ENCODE assay signal across 8 cellular contexts in the genomic region with DNA sequence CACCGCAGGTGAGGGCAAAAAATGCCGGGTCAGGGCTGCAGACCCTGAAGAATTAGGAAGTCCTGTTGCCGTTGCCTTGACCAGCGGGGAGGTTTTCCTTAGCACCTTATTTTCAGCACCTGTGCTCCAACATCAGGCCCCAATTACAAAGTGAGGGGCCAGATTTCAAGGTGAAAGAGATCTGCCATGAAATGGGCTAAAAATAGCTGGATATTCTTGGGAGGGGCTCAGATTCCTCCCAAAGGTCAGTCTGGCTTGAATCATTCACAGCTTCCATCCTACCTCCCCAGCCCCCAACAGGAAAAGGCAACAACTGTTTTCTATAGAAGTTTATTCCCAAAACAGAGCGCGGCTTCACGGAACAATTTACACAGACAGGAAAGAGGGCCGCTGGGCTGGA. TPM values are rescaled to one million over a fixed set of nuclear protein-coding genes. Genes with fewer than 3 reads are reported as not detected.
DNase-seq lines count a peak whose midpoint lies in the region; ATAC-seq, FAIRE-seq and TF ChIP-seq lines count a peak whose summit lies in the region.

No MANE protein-coding gene starts in this region.

- WGBS in SK-N-SH (ENCODE audit: low lambda C conversion rate), result 63% methylated on average over 8 of the region's 8 CpGs
- 40 to 43% (median 42%) methylated on average over 8 of the region's 8 CpGs for WGBS in stomach, 5 donors

- H3K36me3 Mint-ChIP-seq in activated naive CD8-positive, alpha-beta T cell treated with anti-CD3 and anti-CD28 coated beads, Interleukin-2, amount 10 ng/mL, durations not matched to agents 7 days and 5 days, result peaks cover 7% of the 10 kb centered on the region

- peak overlapping the region; percentile 72 to 81; a peak in 3 of 4 replicates for H3K27ac ChIP-seq in SK-N-SH (ENCODE audit: low read depth in 2 of 2, low read length in 1 of 2)
- H3K27ac ChIP-seq in keratinocyte (ENCODE audit: control insufficient read depth, insufficient read depth, low read length), result no peak overlapping the region
- peak overlapping the region; percentile 67 to 91 (median 87) for H3K27ac ChIP-seq in stomach

- H3K4me3 ChIP-seq in SK-N-SH (ENCODE audit: low read depth in 2 of 2, low read length in 1 of 2) (peak overlapping the region; percentile 96 to 99), keratinocyte (ENCODE audit: control insufficient read depth in 2 of 3, extremely low read depth in 1 of 3, insufficient read depth in 2 of 3, low read depth in 1 of 3, low read length in 3 of 3) (peak overlapping the region; percentile 77 to 93 (median 80)), stomach (peak overlapping the region; percentile 79 to 98 (median 94))

- no peak for FAIRE-seq in keratinocyte (lab: Jason Lieb, UNC)

- H3K9me2 ChIP-seq in SK-N-SH, result no peaks in the 10 kb centered on the region

- peak overlapping the region; percentile 89 for H3K9ac ChIP-seq in SK-N-SH
- H3K9ac ChIP-seq in keratinocyte (ENCODE audit: control insufficient read depth, extremely low read depth, insufficient read depth, low read length), result peak overlapping the region; percentile 72

- peak overlapping the region; percentile 90 for H3K4me3 Mint-ChIP-seq in activated naive CD8-positive, alpha-beta T cell treated with anti-CD3 and anti-CD28 coated beads, Interleukin-2, amount 10 ng/mL, durations not matched to agents 7 days and 5 days

- peak overlapping the region; percentile 89 for H3K27ac Mint-ChIP-seq in activated naive CD8-positive, alpha-beta T cell treated with anti-CD3 and anti-CD28 coated beads, Interleukin-2, amount 10 ng/mL, durations not matched to agents 7 days and 5 days

- no peaks in the 10 kb centered on the region for H3K27me3 Mint-ChIP-seq in activated naive CD8-positive, alpha-beta T cell treated with anti-CD3 and anti-CD28 coated beads, Interleukin-2, amount 10 ng/mL, durations not matched to agents 7 days and 5 days

- H3F3A ChIP-seq in SK-N-SH (replicated peaks; ENCODE audit: insufficient read depth), result no peaks in the 10 kb centered on the region

- H3K9me3 ChIP-seq in SK-N-SH (no peaks in the 10 kb centered on the region), keratinocyte (ENCODE audit: control insufficient read depth, low read depth, low read length) (no peaks in the 10 kb centered on the region), stomach (no peaks in the 10 kb centered on the region)

- TF ChIP-seq RAD21 in SK-N-SH (IDR thresholded peaks at IDR 0.05; ENCODE audit: low read length), result no peak

- CTCF ChIA-PET in SK-N-SH (lab: Yijun Ruan, JAX) (interaction anchor here (0.6 to 6.9 kb wide), 26 partner anchors 9 to 311 kb away, joined by 3 to 40 read pairs (median 6); a partner anchor contains a TSS), GM10248 (lab: Yijun Ruan, JAX) (interaction anchor here (1.0 to 3.6 kb wide), 26 partner anchors 11 to 353 kb away, joined by 3 to 43 read pairs (median 5); a partner anchor contains a TSS)

- peaks cover 13% of the 10 kb centered on the region for H3K4me1 Mint-ChIP-seq in activated naive CD8-positive, alpha-beta T cell treated with anti-CD3 and anti-CD28 coated beads, Interleukin-2, amount 10 ng/mL, durations not matched to agents 7 days and 5 days

- H3K27me3 ChIP-seq in SK-N-SH (ENCODE audit: insufficient read depth) (no peaks in the 10 kb centered on the region), keratinocyte (ENCODE audit: control insufficient read depth, extremely low read depth, insufficient read depth, low read length) (no peaks in the 10 kb centered on the region), stomach (no peaks in the 10 kb centered on the region)

- TF ChIP-seq POLR2A in stomach (IDR thresholded peaks at IDR 0.05), result no peak

- TF ChIP-seq EP300 in SK-N-SH (IDR thresholded peaks at IDR 0.05; ENCODE audit: borderline replicate concordance in 1 of 2, low read depth in 1 of 2, low read length in 1 of 2) (no peak), stomach (IDR thresholded peaks at IDR 0.05) (no peak)

- intact Hi-C loops in stomach (cut with DNase I; ENCODE audit: low total_unique reads), result no loop called here

- H3K79me2 ChIP-seq in SK-N-SH (ENCODE audit: insufficient read depth) (peaks cover 27% of the 10 kb centered on the region), keratinocyte (ENCODE audit: control insufficient read depth, insufficient read depth, low read length) (peaks cover 13% of the 10 kb centered on the region)

- no peaks in the 10 kb centered on the region for H3K9me3 Mint-ChIP-seq in activated naive CD8-positive, alpha-beta T cell treated with anti-CD3 and anti-CD28 coated beads, Interleukin-2, amount 10 ng/mL, durations not matched to agents 7 days and 5 days

- POLR2A ChIA-PET in SK-N-SH (lab: Yijun Ruan, JAX), result interaction anchor here (0.8 to 2.0 kb wide), 4 partner anchors 9 to 77 kb away, joined by 3 to 15 read pairs (median 5); a partner anchor contains a TSS
- POLR2A ChIA-PET in activated naive CD8-positive, alpha-beta T cell treated with anti-CD3 and anti-CD28 coated beads, Interleukin-2, amount 10 ng/mL, durations not matched to agents 7 days and 5 days (lab: Charles Lee), result interaction anchor here (0.8 to 2.1 kb wide), 9 partner anchors 11 to 81 kb away, joined by 3 to 10 read pairs (median 3); a partner anchor contains a TSS
- POLR2A ChIA-PET in GM10248 (lab: Yijun Ruan, JAX), result interaction anchor here (0.9 to 1.0 kb wide), 3 partner anchors 9 to 26 kb away, joined by 3 to 4 read pairs (median 4); no protein-coding TSS in a partner anchor

- H4K20me1 ChIP-seq in SK-N-SH (ENCODE audit: insufficient read depth) (peaks cover 14% of the 10 kb centered on the region; the same call in 1 of the 2 replicates), keratinocyte (ENCODE audit: control insufficient read depth, extremely low read depth, insufficient read depth, low read length) (peaks cover 2% of the 10 kb centered on the region)

- H3K4me1 ChIP-seq in SK-N-SH (ENCODE audit: control insufficient read depth in 1 of 2, insufficient read depth in 2 of 2, low read depth in 1 of 2, low read length in 1 of 2) (peaks cover 16 to 23% of the 10 kb centered on the region in 2 experiments), keratinocyte (ENCODE audit: control insufficient read depth, extremely low read depth, insufficient read depth, low read length) (peaks cover 11% of the 10 kb centered on the region), stomach (peaks cover 22 to 35% (median 26%) of the 10 kb centered on the region in 4 donors)

- ATAC-seq in SK-N-SH treated with all-trans-retinoic acid at 6 μM for 48 hours (no peak), GM21786 (IDR thresholded peaks at IDR 0.05; ENCODE audit: unreplicated experiment) (no peak)
- no peak for ATAC-seq in activated naive CD8-positive, alpha-beta T cell treated with anti-CD3 and anti-CD28 coated beads, Interleukin-2, amount 10 ng/mL, durations not matched to agents 7 days and 5 days (ENCODE audit: low read depth)

- peaks cover 2% of the 10 kb centered on the region for H3K9me1 ChIP-seq in keratinocyte (ENCODE audit: control insufficient read depth, extremely low read depth, insufficient read depth, low read length)

- H3K4me2 ChIP-seq in SK-N-SH (peak overlapping the region; percentile 100), keratinocyte (ENCODE audit: control insufficient read depth, extremely low read depth, insufficient read depth, low read depth, low read length) (peak overlapping the region; percentile 96)

- no peak overlapping the region for H2AFZ ChIP-seq in SK-N-SH (ENCODE audit: low read depth)
- H2AFZ ChIP-seq in keratinocyte (ENCODE audit: control insufficient read depth, low read length), result peak overlapping the region; percentile 85

- H3K36me3 ChIP-seq in SK-N-SH (replicated peaks in 1 of 2; ENCODE audit: control insufficient read depth in 1 of 2, insufficient read depth in 2 of 2, low read length in 1 of 2) (peaks cover 2 to 45% of the 10 kb centered on the region in 2 experiments), keratinocyte (ENCODE audit: control insufficient read depth in 2 of 2, extremely low read depth in 1 of 2, insufficient read depth in 2 of 2, low read length in 2 of 2) (peaks cover 11 to 13% of the 10 kb centered on the region in 2 experiments), stomach (peaks cover 7 to 23% (median 23%) of the 10 kb centered on the region in 4 donors)

- no peak for DNase-seq in SK-N-SH
- DNase-seq in activated naive CD8-positive, alpha-beta T cell treated with anti-CD3 and anti-CD28 coated beads, Interleukin-2, amount 10 ng/mL, durations not matched to agents 7 days and 5 days, result no peak
- DNase-seq in keratinocyte (ENCODE audit: low read depth, low spot score), result no peak
- no peak for DNase-seq in stomach
- no peak for DNase-seq in NCI-H526 (lab: John Stamatoyannopoulos, UW)
- no peak for DNase-seq in GM10248 (ENCODE audit: extremely low spot score)

- dilution Hi-C loops in keratinocyte (cut with MboI; ENCODE audit: extremely low pct_ligation_motif_present, low sequenced_read_pairs), result no loop called here

- TF ChIP-seq CTCF in SK-N-SH (IDR thresholded peaks at IDR 0.05) (no peak), keratinocyte (optimal IDR thresholded peaks at IDR 0.05 in 1 of 3, IDR thresholded peaks at IDR 0.05 in 1 of 3, conservative IDR thresholded peaks at IDR 0.05 in 1 of 3; ENCODE audit: extremely low read depth in 1 of 3, insufficient read depth in 2 of 3, low read length in 3 of 3) (no peak), stomach (IDR thresholded peaks at IDR 0.05) (no peak), GM10248 (IDR thresholded peaks at IDR 0.05; ENCODE audit: control extremely low read depth, extremely low read depth, low read depth, missing control alignments) (no peak)

RNA-seq across cellular contexts. Expression of a gene that starts 0.9 kb away (rescaled TPM):
- polyA plus RNA-seq in SK-N-SH (2012; rRNA removed), result 31.9 and 39.6 TPM in 2 replicates
- 4.0 and 6.8 TPM in 2 replicates for polyA plus RNA-seq in SK-N-SH (2012; cell fraction: cytosol; rRNA removed)
- 246 and 273 TPM in 2 replicates for polyA plus RNA-seq in SK-N-SH (2012; cell fraction: nucleus; rRNA removed)
- total RNA-seq in activated naive CD8-positive, alpha-beta T cell treated with anti-CD3 and anti-CD28 coated beads, Interleukin-2, amount 10 ng/mL, durations not matched to agents 7 days and 5 days, result 10 to 100 TPM; 54.4 to 54.7 TPM
- 24.9 to 35.7 TPM (median 34.5 TPM) in 3 replicates for polyA plus RNA-seq in keratinocyte
- 9.8 TPM for polyA plus RNA-seq in keratinocyte (2011; ENCODE audit: low read depth)
- polyA plus RNA-seq in keratinocyte (2011; cell fraction: cytosol; rRNA removed), result 9.3 and 10.9 TPM in 2 replicates
- polyA plus RNA-seq in keratinocyte (2011; cell fraction: nucleus; rRNA removed), result 211 and 227 TPM in 2 replicates
- polyA plus RNA-seq in keratinocyte (2012; ENCODE audit: low replicate concordance), result 18.3 and 28.4 TPM in 2 replicates
- polyA minus RNA-seq in keratinocyte, result 47.0 to 112 TPM (median 58.5 TPM) in 3 replicates
- polyA minus RNA-seq in keratinocyte (2011; cell fraction: cytosol; rRNA and poly(A)+ RNA removed), result 34.1 TPM
- 59.0 and 61.0 TPM in 2 replicates for polyA minus RNA-seq in keratinocyte (2011; cell fraction: nucleus; rRNA and poly(A)+ RNA removed)
- 100 to 1,000 TPM in 3 of 5 donors, 10 to 100 TPM in 2; 23.9 to 279 (median 137) TPM for total RNA-seq in stomach
- 10 to 100 TPM; 14.8 to 67.7 (median 31.4) TPM for polyA plus RNA-seq in stomach

RNA-seq across cellular contexts. Expression of a gene that starts 14.6 kb away (rescaled TPM):
- polyA plus RNA-seq in SK-N-SH (2012; rRNA removed) (not detected in 2 replicates), keratinocyte (not detected in 3 replicates), stomach (under 1 TPM in 1 of 3 donors, not detected in 2; 0.62 TPM)
- polyA plus RNA-seq in SK-N-SH (2012; cell fraction: cytosol; rRNA removed), result not detected in 2 replicates
- polyA plus RNA-seq in SK-N-SH (2012; cell fraction: nucleus; rRNA removed), result 0.43 and 1.0 TPM in 2 replicates
- not detected for total RNA-seq in activated naive CD8-positive, alpha-beta T cell treated with anti-CD3 and anti-CD28 coated beads, Interleukin-2, amount 10 ng/mL, durations not matched to agents 7 days and 5 days
- polyA plus RNA-seq in keratinocyte (2011; ENCODE audit: low read depth), result not detected
- polyA plus RNA-seq in keratinocyte (2011; cell fraction: cytosol; rRNA removed), result not detected in 2 replicates
- not detected in 2 replicates for polyA plus RNA-seq in keratinocyte (2011; cell fraction: nucleus; rRNA removed)
- polyA plus RNA-seq in keratinocyte (2012; ENCODE audit: low replicate concordance), result not detected in 2 replicates
- not detected in 3 replicates for polyA minus RNA-seq in keratinocyte
- polyA minus RNA-seq in keratinocyte (2011; cell fraction: cytosol; rRNA and poly(A)+ RNA removed), result not detected
- not detected in 2 replicates for polyA minus RNA-seq in keratinocyte (2011; cell fraction: nucleus; rRNA and poly(A)+ RNA removed)
- total RNA-seq in stomach, result not detected

RNA-seq across cellular contexts. Expression of a gene that starts 26.5 kb away (rescaled TPM):
- polyA plus RNA-seq in SK-N-SH (2012; rRNA removed) (10.0 and 11.7 TPM in 2 replicates), keratinocyte (0.25 to 0.53 TPM (median 0.31 TPM) in 3 replicates), stomach (under 1 TPM; 0.15 to 1.00 (median 0.53) TPM)
- 3.9 and 6.8 TPM in 2 replicates for polyA plus RNA-seq in SK-N-SH (2012; cell fraction: cytosol; rRNA removed)
- 32.5 and 36.5 TPM in 2 replicates for polyA plus RNA-seq in SK-N-SH (2012; cell fraction: nucleus; rRNA removed)
- 10 to 100 TPM; 15.6 to 16.2 TPM for total RNA-seq in activated naive CD8-positive, alpha-beta T cell treated with anti-CD3 and anti-CD28 coated beads, Interleukin-2, amount 10 ng/mL, durations not matched to agents 7 days and 5 days
- 0.62 TPM for polyA plus RNA-seq in keratinocyte (2011; ENCODE audit: low read depth)
- 0.12 and 0.19 TPM in 2 replicates for polyA plus RNA-seq in keratinocyte (2011; cell fraction: cytosol; rRNA removed)
- 2.4 and 3.1 TPM in 2 replicates for polyA plus RNA-seq in keratinocyte (2011; cell fraction: nucleus; rRNA removed)
- polyA plus RNA-seq in keratinocyte (2012; ENCODE audit: low replicate concordance), result 0.55 and 1.2 TPM in 2 replicates
- polyA minus RNA-seq in keratinocyte, result 1.2 to 1.3 TPM (median 1.3 TPM) in 3 replicates
- 0.96 TPM for polyA minus RNA-seq in keratinocyte (2011; cell fraction: cytosol; rRNA and poly(A)+ RNA removed)
- polyA minus RNA-seq in keratinocyte (2011; cell fraction: nucleus; rRNA and poly(A)+ RNA removed), result 4.6 and 5.0 TPM in 2 replicates
- 1 to 10 TPM in 4 of 5 donors, not detected in 1; 1.5 to 2.3 (median 1.9) TPM for total RNA-seq in stomach

RNA-seq across cellular contexts. Expression of a gene that starts 26.7 kb away (rescaled TPM):
- polyA plus RNA-seq in SK-N-SH (2012; rRNA removed), result 284 and 317 TPM in 2 replicates
- 160 and 244 TPM in 2 replicates for polyA plus RNA-seq in SK-N-SH (2012; cell fraction: cytosol; rRNA removed)
- polyA plus RNA-seq in SK-N-SH (2012; cell fraction: nucleus; rRNA removed), result 311 and 334 TPM in 2 replicates
- 100 to 1,000 TPM; 144 to 148 TPM for total RNA-seq in activated naive CD8-positive, alpha-beta T cell treated with anti-CD3 and anti-CD28 coated beads, Interleukin-2, amount 10 ng/mL, durations not matched to agents 7 days and 5 days
- 417 to 473 TPM (median 440 TPM) in 3 replicates for polyA plus RNA-seq in keratinocyte
- 116 TPM for polyA plus RNA-seq in keratinocyte (2011; ENCODE audit: low read depth)
- 435 and 457 TPM in 2 replicates for polyA plus RNA-seq in keratinocyte (2011; cell fraction: cytosol; rRNA removed)
- polyA plus RNA-seq in keratinocyte (2011; cell fraction: nucleus; rRNA removed), result 347 and 457 TPM in 2 replicates
- 227 and 358 TPM in 2 replicates for polyA plus RNA-seq in keratinocyte (2012; ENCODE audit: low replicate concordance)
- polyA minus RNA-seq in keratinocyte, result 852 to 1,082 TPM (median 1,028 TPM) in 3 replicates
- polyA minus RNA-seq in keratinocyte (2011; cell fraction: cytosol; rRNA and poly(A)+ RNA removed), result 505 TPM
- 208 and 270 TPM in 2 replicates for polyA minus RNA-seq in keratinocyte (2011; cell fraction: nucleus; rRNA and poly(A)+ RNA removed)
- 100 to 1,000 TPM; 178 to 568 (median 259) TPM for total RNA-seq in stomach
- polyA plus RNA-seq in stomach, result 100 to 1,000 TPM; 218 to 347 (median 295) TPM

RNA-seq across cellular contexts. Expression of a gene that starts 41.0 kb away (rescaled TPM):
- polyA plus RNA-seq in SK-N-SH (2012; rRNA removed), result 7.1 and 10.8 TPM in 2 replicates
- 2.2 and 2.4 TPM in 2 replicates for polyA plus RNA-seq in SK-N-SH (2012; cell fraction: cytosol; rRNA removed)
- 55.8 and 105 TPM in 2 replicates for polyA plus RNA-seq in SK-N-SH (2012; cell fraction: nucleus; rRNA removed)
- 1 to 10 TPM; 1.0 to 1.6 TPM for total RNA-seq in activated naive CD8-positive, alpha-beta T cell treated with anti-CD3 and anti-CD28 coated beads, Interleukin-2, amount 10 ng/mL, durations not matched to agents 7 days and 5 days
- polyA plus RNA-seq in keratinocyte, result 59.4 to 91.3 TPM (median 74.4 TPM) in 3 replicates
- 8.7 TPM for polyA plus RNA-seq in keratinocyte (2011; ENCODE audit: low read depth)
- polyA plus RNA-seq in keratinocyte (2011; cell fraction: cytosol; rRNA removed), result 8.5 and 16.8 TPM in 2 replicates
- polyA plus RNA-seq in keratinocyte (2011; cell fraction: nucleus; rRNA removed), result 396 and 457 TPM in 2 replicates
- polyA plus RNA-seq in keratinocyte (2012; ENCODE audit: low replicate concordance), result 46.3 and 192 TPM in 2 replicates
- polyA minus RNA-seq in keratinocyte, result 78.9 to 245 TPM (median 83.6 TPM) in 3 replicates
- polyA minus RNA-seq in keratinocyte (2011; cell fraction: cytosol; rRNA and poly(A)+ RNA removed), result 21.9 TPM
- 136 and 145 TPM in 2 replicates for polyA minus RNA-seq in keratinocyte (2011; cell fraction: nucleus; rRNA and poly(A)+ RNA removed)
- 10 to 100 TPM in 2 of 5 donors, 1 to 10 TPM in 3; 1.8 to 75.3 (median 7.6) TPM for total RNA-seq in stomach
- polyA plus RNA-seq in stomach, result 100 to 1,000 TPM in 1 of 3 donors, 1 to 10 TPM in 2; 6.3 to 123 (median 7.7) TPM
